ENCODE assay signal across 23 cellular contexts in the genomic region with DNA sequence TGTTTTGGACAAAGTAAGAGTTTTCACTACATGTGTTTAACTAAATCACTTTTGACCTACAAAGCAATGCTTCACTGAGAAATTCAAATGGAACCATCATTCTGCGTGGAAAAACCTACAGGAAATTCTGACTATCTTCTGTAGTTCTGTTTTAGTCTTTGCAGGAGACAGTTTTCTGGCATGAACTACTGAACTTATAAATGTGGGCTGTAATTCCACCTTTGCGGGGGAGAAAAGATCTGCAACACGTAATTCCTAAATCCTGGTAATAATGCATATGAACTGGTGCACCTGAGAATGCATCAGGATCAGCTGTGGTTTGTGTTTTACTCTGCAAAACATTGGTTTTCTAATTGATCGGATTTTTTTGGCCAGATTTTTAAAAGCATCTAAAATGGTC.
"Had no signal": no experiment of that assay in that cellular context is flagged by ENCODE, and none has a peak within 500 bp of the region (broad histone marks: within the 10 kb centered on the region; RNA-seq: fewer than 3 reads in every experiment).

No MANE protein-coding gene starts in this region.

- H3K27ac Mint-ChIP-seq: stimulated activated naive CD8-positive, alpha-beta T cell treated with anti-CD3 and anti-CD28 coated beads, Interleukin-15, amount 100 ng/mL, for 72 hours had no signal

- H3K27me3 Mint-ChIP-seq: naive thymus-derived CD8-positive, alpha-beta T cell; stimulated activated naive B cell treated with anti-CD40 and anti-IgM and Interleukin-4, amounts not matched to agents 10 μg/mL and 1 μg/mL and 100 μg/mL, for 72 hours; stimulated activated naive CD8-positive, alpha-beta T cell treated with anti-CD3 and anti-CD28 coated beads, Interleukin-15, amount 100 ng/mL, for 72 hours had no signal

- H3K4me2 ChIP-seq: hepatocyte had no signal

- DNase-seq: cortex of kidney; effector memory CD4-positive, alpha-beta T cell; glutamatergic neuron; kidney; left cardiac atrium; mucosa of descending colon; naive thymus-derived CD8-positive, alpha-beta T cell; occipital lobe; stimulated activated CD4-positive, alpha-beta T cell treated with anti-CD3 and anti-CD28 coated beads, Interleukin-2, amount 100 ng/mL, for 24 hours; stimulated activated CD4-positive, alpha-beta T cell treated with anti-CD3 and anti-CD28 coated beads, Interleukin-4, amount 100 ng/mL, for 4 hours; stimulated activated naive B cell treated with anti-CD40 and anti-IgM and Interleukin-4, amounts not matched to agents 10 μg/mL and 1 μg/mL and 100 μg/mL, for 72 hours; stimulated activated naive CD8-positive, alpha-beta T cell treated with anti-CD3 and anti-CD28 coated beads, Interleukin-15, amount 100 ng/mL, for 72 hours; upper lobe of right lung had no signal

- H3K27me3 ChIP-seq: esophagus muscularis mucosa, gastroesophageal sphincter, hepatocyte, testis, tibial nerve, upper lobe of right lung, vagina had no signal

- H3K4me1 ChIP-seq: parathyroid adenoma, prostate gland had no signal

- H3K27ac ChIP-seq: epithelial cell of prostate, hepatocyte, parathyroid adenoma, prostate gland, upper lobe of right lung, vagina had no signal

- H3K79me2 ChIP-seq: hepatocyte, parathyroid adenoma had no signal

- H2AFZ ChIP-seq: hepatocyte, parathyroid adenoma had no signal

- H3K36me3 ChIP-seq: prostate gland had no signal

- H3K9me3 ChIP-seq: esophagus muscularis mucosa, gastroesophageal sphincter, mucosa of descending colon, prostate gland, testis, tibial nerve, upper lobe of right lung, vagina had no signal

- H3K9ac ChIP-seq: parathyroid adenoma had no signal

- H3K9me3 Mint-ChIP-seq: naive thymus-derived CD8-positive, alpha-beta T cell; stimulated activated naive B cell treated with anti-CD40 and anti-IgM and Interleukin-4, amounts not matched to agents 10 μg/mL and 1 μg/mL and 100 μg/mL, for 72 hours; stimulated activated naive CD8-positive, alpha-beta T cell treated with anti-CD3 and anti-CD28 coated beads, Interleukin-15, amount 100 ng/mL, for 72 hours had no signal

- H3K4me3 ChIP-seq: esophagus muscularis mucosa, gastroesophageal sphincter, hepatocyte, mucosa of descending colon, prostate gland, testis, tibial nerve, upper lobe of right lung, vagina had no signal

- H3K4me3 Mint-ChIP-seq: naive thymus-derived CD8-positive, alpha-beta T cell; stimulated activated naive B cell treated with anti-CD40 and anti-IgM and Interleukin-4, amounts not matched to agents 10 μg/mL and 1 μg/mL and 100 μg/mL, for 72 hours; stimulated activated naive CD8-positive, alpha-beta T cell treated with anti-CD3 and anti-CD28 coated beads, Interleukin-15, amount 100 ng/mL, for 72 hours had no signal

- ATAC-seq: gastroesophageal sphincter; left cardiac atrium; mucosa of descending colon; naive thymus-derived CD8-positive, alpha-beta T cell; sciatic nerve; stimulated activated naive B cell treated with anti-CD40 and anti-IgM and Interleukin-4, amounts not matched to agents 10 μg/mL and 1 μg/mL and 100 μg/mL, for 72 hours; stimulated activated naive CD8-positive, alpha-beta T cell treated with anti-CD3 and anti-CD28 coated beads, Interleukin-15, amount 100 ng/mL, for 72 hours; upper lobe of right lung had no signal
